ENCODE assay signal across 12 cellular contexts in genomic region chr2:134392689-134393476, GRCh38.
DNase-seq lines count a peak whose midpoint lies in the region; ATAC-seq and TF ChIP-seq lines count a peak whose summit lies in the region.
"Had no signal": no experiment of that assay in that cellular context is flagged by ENCODE, and none has a peak within 500 bp of the region (broad histone marks: within the 10 kb centered on the region; RNA-seq: fewer than 3 reads in every experiment).

No MANE protein-coding gene starts in this region.

- H3K27me3 ChIP-seq in OCI-LY1 (ENCODE audit: insufficient read depth, low read length): no peaks in the 10 kb centered on the region
- no peaks in the 10 kb centered on the region for H3K27me3 ChIP-seq in muscle layer of duodenum (ENCODE audit: low read depth, low read length)
- no peaks in the 10 kb centered on the region for H3K27me3 ChIP-seq in suprapubic skin

- no peaks in the 10 kb centered on the region for H3K4me1 ChIP-seq in OCI-LY1 (ENCODE audit: insufficient read depth, low read length, severe bottlenecking)
- H3K4me1 ChIP-seq in muscle layer of duodenum (ENCODE audit: control insufficient read depth in 1 of 2, insufficient read depth in 2 of 2, low read length in 2 of 2): peaks cover 0 to 18% of the 10 kb centered on the region in 2 donors
- H3K4me1 ChIP-seq in suprapubic skin: peaks cover 18% of the 10 kb centered on the region

- H3K36me3 ChIP-seq in OCI-LY1 (ENCODE audit: insufficient read depth, low read length) (peaks cover 30% of the 10 kb centered on the region; the same call in 1 of the 2 replicates), muscle layer of duodenum (ENCODE audit: control insufficient read depth in 1 of 2, insufficient read depth in 2 of 2, low read length in 2 of 2) (no peaks in the 10 kb centered on the region), suprapubic skin (peaks cover 2% of the 10 kb centered on the region)

- CTCF ChIA-PET in GM10248 (lab: Yijun Ruan, JAX): interaction anchor here (1.1 to 3.5 kb wide), 8 partner anchors 11 to 274 kb away, joined by 3 to 25 read pairs (median 4); no protein-coding TSS in a partner anchor

- no peaks in the 10 kb centered on the region for H4K20me1 ChIP-seq in OCI-LY1 (ENCODE audit: insufficient read depth, low read length)

- H3K4me3 ChIP-seq in GM12875 (ENCODE audit: low read depth, low read length) (no peak overlapping the region), OCI-LY1 (ENCODE audit: low read depth, low read length, poor library complexity, severe bottlenecking) (no peak overlapping the region), fibroblast of the aortic adventitia (ENCODE audit: low read depth, low read length) (no peak overlapping the region), muscle layer of duodenum (ENCODE audit: low read depth in 1 of 2, low read length in 2 of 2) (no peak overlapping the region), suprapubic skin (no peak overlapping the region)
- H3K4me3 ChIP-seq: mucosa of descending colon, SK-N-MC had no signal

- 74% methylated on average over 6 of the region's 6 CpGs for WGBS in suprapubic skin

- POLR2A ChIA-PET in GM10248 (lab: Yijun Ruan, JAX): no interaction called here

- peak; percentile 70 for DNase-seq in fibroblast of the aortic adventitia (ENCODE audit: low read depth)
- no peak for DNase-seq in GM10248 (ENCODE audit: extremely low spot score)
- no peak for DNase-seq in suprapubic skin (ENCODE audit: low spot score in 2 of 2)
- DNase-seq: activated T-cell treated with anti-CD3 and anti-CD28 coated beads, Interleukin-2, amount 50 U/mL, for 72 hours; mucosa of descending colon; NCI-H526 treated with DMSO at 0.1 percent for 48 hours had no signal

- H3K9me3 ChIP-seq in OCI-LY1 (ENCODE audit: low read length): no peaks in the 10 kb centered on the region
- H3K9me3 ChIP-seq in muscle layer of duodenum (ENCODE audit: control insufficient read depth in 1 of 2, low read length in 2 of 2): no peaks in the 10 kb centered on the region
- H3K9me3 ChIP-seq in suprapubic skin: no peaks in the 10 kb centered on the region
- H3K9me3 ChIP-seq: mucosa of descending colon had no signal

- H3F3A ChIP-seq in OCI-LY1 (ENCODE audit: insufficient read depth, low read length): no peaks in the 10 kb centered on the region

- TF ChIP-seq CTCF in GM12875 (IDR thresholded peaks at IDR 0.05; ENCODE audit: borderline replicate concordance, insufficient read depth, low read depth, low read length) (0 out of 2 replicates have a peak, but pooled peaks have one; percentile 3), OCI-LY1 (IDR thresholded peaks at IDR 0.05; ENCODE audit: low read length) (peak; percentile 16; the same call in 1 of the 2 replicates), fibroblast of the aortic adventitia (IDR thresholded peaks at IDR 0.05; ENCODE audit: insufficient read depth, low read length) (no peak), GM10248 (IDR thresholded peaks at IDR 0.05; ENCODE audit: control extremely low read depth, extremely low read depth, low read depth, missing control alignments) (no peak), suprapubic skin (IDR thresholded peaks at IDR 0.05) (no peak)

- H3K9me2 ChIP-seq in OCI-LY1 (ENCODE audit: low read depth, low read length): no peaks in the 10 kb centered on the region

- no peak for TF ChIP-seq POLR2A in suprapubic skin (IDR thresholded peaks at IDR 0.05)

- no peak overlapping the region for H3K4me2 ChIP-seq in OCI-LY1 (ENCODE audit: low read length)

- ATAC-seq in HG02571 (IDR thresholded peaks at IDR 0.05; ENCODE audit: unreplicated experiment) (no peak), HG02973 (IDR thresholded peaks at IDR 0.05; ENCODE audit: unreplicated experiment) (no peak)
- ATAC-seq: mucosa of descending colon had no signal

- no peak overlapping the region for H3K27ac ChIP-seq in OCI-LY1 (ENCODE audit: low read depth, low read length, poor library complexity, severe bottlenecking)
- peak overlapping the region; percentile 15 for H3K27ac ChIP-seq in muscle layer of duodenum (ENCODE audit: low read length)
- H3K27ac ChIP-seq in suprapubic skin: no peak overlapping the region
- H3K27ac ChIP-seq: SK-N-MC had no signal

- no peak overlapping the region for H3K9ac ChIP-seq in OCI-LY1 (ENCODE audit: low read length)

- no peak overlapping the region for H2AFZ ChIP-seq in OCI-LY1 (ENCODE audit: low read length)

- TF ChIP-seq EP300 in suprapubic skin (IDR thresholded peaks at IDR 0.05): no peak

- H3K79me2 ChIP-seq in OCI-LY1 (ENCODE audit: insufficient read depth, low read length): no peaks in the 10 kb centered on the region

Comparison
In these comparisons a context has a peak if more than half of its experiments do, and no peak if none do; other contexts are left out.
1. CTCF ChIP-seq: peak in GM12875 (single experiment) and OCI-LY1 (single experiment); none in fibroblast of the aortic adventitia (single experiment), GM10248 (single experiment) and suprapubic skin (0 of 2).